In genomic region chr13:49606747-49607648, GRCh38 we compare ENCODE assay signal across 2 cellular contexts.
TF ChIP-seq lines count a peak whose summit lies in the region.

No MANE protein-coding gene starts in this region.

TF ChIP-seq in A549, 52 proteins besides CTCF, POLR2A, EP300 and RAD21:
- TF ChIP-seq GATA3 (IDR thresholded peaks at IDR 0.05; ENCODE audit: borderline replicate concordance): no peak
- no peak for TF ChIP-seq USF2 (IDR thresholded peaks at IDR 0.05)
- 0 out of 2 replicates have a peak, but pooled peaks have one; percentile 22 for TF ChIP-seq MAX (IDR thresholded peaks at IDR 0.05)
- TF ChIP-seq FOSL2 (IDR thresholded peaks at IDR 0.05): no peak
- peak; percentile 37; the same call in 1 of the 2 replicates for TF ChIP-seq FOSL2 (CRISPR knock-in tag; IDR thresholded peaks at IDR 0.05)
- no peak for TF ChIP-seq PHF8 (IDR thresholded peaks at IDR 0.05; ENCODE audit: borderline replicate concordance, low read depth)
- TF ChIP-seq SMC3 (IDR thresholded peaks at IDR 0.05): peak; percentile 78

TF ChIP-seq in K562, 482 proteins besides CTCF, POLR2A, EP300 and RAD21 (continues in another document):
- TF ChIP-seq ADNP (tag; IDR thresholded peaks at IDR 0.05) (no peak), CSDE1 (IDR thresholded peaks at IDR 0.05) (no peak), SMARCB1 (IDR thresholded peaks at IDR 0.05; ENCODE audit: insufficient read length, low read depth) (no peak), ZNF592 (IDR thresholded peaks at IDR 0.05) (no peak), SOX6 (IDR thresholded peaks at IDR 0.05) (peak; percentile 29; the same call in 1 of the 2 replicates), MTA3 (IDR thresholded peaks at IDR 0.05; ENCODE audit: borderline replicate concordance) (no peak), BRD4 (IDR thresholded peaks at IDR 0.05) (no peak), ZNF277 (CRISPR knock-in tag; IDR thresholded peaks at IDR 0.05; ENCODE audit: borderline replicate concordance) (no peak), HMG20B (CRISPR knock-in tag; IDR thresholded peaks at IDR 0.05) (no peak), ZBTB7A (IDR thresholded peaks at IDR 0.05; ENCODE audit: borderline replicate concordance, control insufficient read depth, low read depth, low read length) (no peak), ZNF41 (CRISPR knock-in tag; conservative IDR thresholded peaks at IDR 0.05) (no peak), HOMEZ (CRISPR knock-in tag; IDR thresholded peaks at IDR 0.05) (no peak), ATF4 (CRISPR knock-in tag; IDR thresholded peaks at IDR 0.05) (no peak), NEUROD1 (IDR thresholded peaks at IDR 0.05; ENCODE audit: borderline replicate concordance, low read depth, low read length, partially characterized antibody) (no peak), CTBP1 (IDR thresholded peaks at IDR 0.05; ENCODE audit: borderline replicate concordance) (peak; percentile 41; the same call in 1 of the 2 replicates), ZNF24 (IDR thresholded peaks at IDR 0.05) (no peak), SIX5 (IDR thresholded peaks at IDR 0.05; ENCODE audit: borderline replicate concordance in 1 of 2, insufficient read depth in 1 of 2, low read depth in 1 of 2, low read length in 2 of 2) (no peak), MAFK (IDR thresholded peaks at IDR 0.05; ENCODE audit: low read length) (0 out of 2 replicates have a peak, but pooled peaks have one; percentile 11), ETV5 (CRISPR knock-in tag; IDR thresholded peaks at IDR 0.05; ENCODE audit: low read depth) (no peak), JUND (IDR thresholded peaks at IDR 0.05; ENCODE audit: borderline replicate concordance, low read depth, low read length) (peak; percentile 46; the same call in 1 of the 2 replicates), JUND (tag; IDR thresholded peaks at IDR 0.05; ENCODE audit: borderline replicate concordance, low read depth, low read length) (peak; percentile 12; the same call in 1 of the 3 replicates), GMEB1 (CRISPR knock-in tag; IDR thresholded peaks at IDR 0.05) (no peak), ID3 (CRISPR knock-in tag; IDR thresholded peaks at IDR 0.05) (no peak), ID3 (tag; IDR thresholded peaks at IDR 0.05) (no peak), PHB2 (IDR thresholded peaks at IDR 0.05; ENCODE audit: low read depth) (no peak), ZNF717 (CRISPR knock-in tag; IDR thresholded peaks at IDR 0.05) (no peak), HMG20A (CRISPR knock-in tag; conservative IDR thresholded peaks at IDR 0.05) (no peak), NFE2 (IDR thresholded peaks at IDR 0.05; ENCODE audit: low read depth) (0 out of 2 replicates have a peak, but pooled peaks have one; percentile 33), RUNX1 (IDR thresholded peaks at IDR 0.05; ENCODE audit: low read depth) (no peak), ATF6 (CRISPR knock-in tag; IDR thresholded peaks at IDR 0.05) (no peak), ZNF699 (CRISPR knock-in tag; IDR thresholded peaks at IDR 0.05; ENCODE audit: insufficient replicate concordance) (no peak), BCLAF1 (IDR thresholded peaks at IDR 0.05; ENCODE audit: borderline replicate concordance in 1 of 2, control insufficient read depth in 1 of 2, low read depth in 2 of 2, low read length in 1 of 2) (no peak), ARID4B (CRISPR knock-in tag; IDR thresholded peaks at IDR 0.05) (no peak), NFATC3 (IDR thresholded peaks at IDR 0.05) (no peak), PURB (CRISPR knock-in tag; IDR thresholded peaks at IDR 0.05; ENCODE audit: low read depth) (no peak), NCOA1 (IDR thresholded peaks at IDR 0.05; ENCODE audit: low read depth) (no peak), ATF7 (IDR thresholded peaks at IDR 0.05) (0 out of 2 replicates have a peak, but pooled peaks have one; percentile 17), MAFG (tag; conservative IDR thresholded peaks at IDR 0.05) (0 out of 2 replicates have a peak, but pooled peaks have one; percentile 5), RBM39 (optimal IDR thresholded peaks at IDR 0.05; ENCODE audit: low read depth, low read length) (no peak), RBM22 (IDR thresholded peaks at IDR 0.05; ENCODE audit: low read depth, low read length, poor library complexity, severe bottlenecking) (no peak), SNAPC5 (CRISPR knock-in tag; IDR thresholded peaks at IDR 0.05) (no peak)
